ENCODE assay signal across 27 cellular contexts in the genomic region with DNA sequence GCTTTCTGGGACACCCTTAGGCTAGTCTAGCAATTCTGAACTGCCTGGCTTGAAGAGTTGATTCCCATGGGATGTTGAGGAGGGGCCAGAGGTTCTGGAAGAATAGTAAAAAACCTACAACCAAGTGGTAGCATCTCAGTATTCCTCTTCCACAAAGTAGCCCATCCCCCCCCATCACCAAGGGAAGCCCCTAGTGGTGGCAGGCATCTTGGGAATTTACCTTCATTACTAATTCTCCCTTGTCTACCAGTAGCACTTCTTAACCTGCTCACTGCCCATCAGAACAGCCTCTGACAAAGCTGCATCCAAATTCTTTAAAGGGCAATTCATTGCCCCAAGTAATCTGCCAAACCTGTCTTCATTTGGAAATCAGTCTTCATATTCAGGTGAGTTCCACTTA. TPM values are rescaled to one million over a fixed set of nuclear protein-coding genes. Genes with fewer than 3 reads are reported as not detected.
A peak's percentile ranks its signal among the peaks of the same experiment; 100 is the strongest.
DNase-seq lines count a peak whose midpoint lies in the region; ATAC-seq, FAIRE-seq and TF ChIP-seq lines count a peak whose summit lies in the region.
"Had no signal": no experiment of that assay in that cellular context is flagged by ENCODE, and none has a peak within 500 bp of the region (broad histone marks: within the 10 kb centered on the region; RNA-seq: fewer than 3 reads in every experiment).

No MANE protein-coding gene starts in this region.

- H3K36me3 ChIP-seq in Panc1 (ENCODE audit: control insufficient read depth, insufficient read depth, low read length), result peaks cover 13% of the 10 kb centered on the region; the same call in 1 of the 2 replicates
- H3K36me3 ChIP-seq: HAP-1 had no signal

- peak; percentile 57 for FAIRE-seq in GM12892 (lab: Jason Lieb, UNC)
- FAIRE-seq: islet of Langerhans, pancreas had no signal

- in situ Hi-C loops in Panc1 (cut with HindIII; ENCODE audit: low pct_unique_long_range_greater_than_20kb, low sequenced_read_pairs), result no loop called here

- intact Hi-C loops in Panc1 (cut with micrococcal nuclease; ENCODE audit: unreplicated experiment), result no loop called here
- intact Hi-C loops in dorsolateral prefrontal cortex (cut with DNase I), result loop anchor here (10.0 kb wide), 4 partner anchors 54 to 374 kb away; partner anchors contain the start of genes EVI2A (in 1 of the 2) and NF1 (in 1 of the 2)

- H3K27me3 ChIP-seq in Panc1 (ENCODE audit: control insufficient read depth, insufficient read depth, low read length), result no peaks in the 10 kb centered on the region
- H3K27me3 ChIP-seq in dorsolateral prefrontal cortex, result no peaks in the 10 kb centered on the region
- H3K27me3 ChIP-seq: pancreas, thyroid gland had no signal

- BruUV-seq in Panc1 (replicated peaks; lab: Mats Ljungman, UMichigan), result no TSS peak

- POLR2A ChIA-PET in Panc1 (lab: Charles Lee), result no interaction called here

- H3K9me3 ChIP-seq in Panc1 (ENCODE audit: control insufficient read depth, insufficient read depth, low read depth, low read length), result no peaks in the 10 kb centered on the region
- H3K9me3 ChIP-seq: HAP-1, pancreas, thyroid gland had no signal

- H3K4me3 ChIP-seq in Panc1 (ENCODE audit: low read depth in 2 of 2, low read length in 2 of 2) (no peak overlapping the region), fibroblast of the aortic adventitia (ENCODE audit: low read depth, low read length) (no peak overlapping the region), retinal pigment epithelial cell (ENCODE audit: low read length) (no peak overlapping the region), dorsolateral prefrontal cortex (no peak overlapping the region)
- H3K4me3 ChIP-seq: HAP-1, pancreas, SK-N-MC, thyroid gland had no signal

- no peaks in the 10 kb centered on the region for H3K4me1 ChIP-seq in Panc1 (ENCODE audit: control insufficient read depth, insufficient read depth, low read length)
- H3K4me1 ChIP-seq: pancreas, thyroid gland had no signal

- TF ChIP-seq CTCF in Panc1 (IDR thresholded peaks at IDR 0.05) (0 out of 2 replicates have a peak, but pooled peaks have one; percentile 10), fibroblast of the aortic adventitia (IDR thresholded peaks at IDR 0.05; ENCODE audit: insufficient read depth, low read length) (peak; percentile 15), retinal pigment epithelial cell (conservative IDR thresholded peaks at IDR 0.05; ENCODE audit: low read depth, low read length) (peak; percentile 14), dorsolateral prefrontal cortex (IDR thresholded peaks at IDR 0.05 in 54 of 56, conservative IDR thresholded peaks at IDR 0.05 in 2 of 56; ENCODE audit: low read depth in 1 of 56, partially characterized antibody in 56 of 56) (peak in 1 of 56 donors; percentile 6)

- ATAC-seq in Panc1, result no peak
- ATAC-seq in HG02588 (IDR thresholded peaks at IDR 0.05; ENCODE audit: unreplicated experiment), result no peak
- ATAC-seq: activated CD8-positive, alpha-beta memory T cell treated with anti-CD3 and anti-CD28 coated beads, Interleukin-2, amount 10 ng/mL, durations not matched to agents 7 days and 5 days; activated naive CD4-positive, alpha-beta T cell treated with anti-CD3 and anti-CD28 coated beads, Interleukin-2, amount 50 U/mL, for 72 hours; natural killer cell treated with Interleukin-12 subunit alpha and Interleukin-12 subunit beta and Interleukin-15 and Interleukin-18, amount 100 ng/mL, for 72 hours; pancreas; sciatic nerve; stimulated activated naive CD8-positive, alpha-beta T cell treated with anti-CD3 and anti-CD28 coated beads, Interleukin-15, amount 100 ng/mL, for 72 hours had no signal

- H3K27ac ChIP-seq in Panc1 (ENCODE audit: low read length), result no peak overlapping the region
- peak overlapping the region in 14 of 59 donors; percentile 2 to 83 (median 62) for H3K27ac ChIP-seq in dorsolateral prefrontal cortex
- H3K27ac ChIP-seq: epithelial cell of prostate, pancreas, SK-N-MC, thyroid gland had no signal

- DNase-seq in GM12892 (ENCODE audit: insufficient read length) (no peak), Panc1 (ENCODE audit: low read depth, low spot score) (no peak), fibroblast of the aortic adventitia (ENCODE audit: low read depth) (no peak), retinal pigment epithelial cell (ENCODE audit: low read depth) (no peak), dorsolateral prefrontal cortex (no peak)
- no peak for DNase-seq in activated CD8-positive, alpha-beta memory T cell treated with anti-CD3 and anti-CD28 coated beads, Interleukin-2, amount 50 U/mL, for 4 hours
- DNase-seq: activated CD4-positive, alpha-beta T cell treated with anti-CD3 and anti-CD28 coated beads, Interleukin-2, amount 10 ng/mL, durations not matched to agents 7 days and 5 days; activated CD8-positive, alpha-beta memory T cell treated with anti-CD3 and anti-CD28 coated beads, Interleukin-2, amount 10 ng/mL, durations not matched to agents 7 days and 5 days; anterior cingulate cortex; CD4-positive, alpha-beta memory T cell; central memory CD4-positive, alpha-beta T cell; foreskin fibroblast; GDM1; NCI-H1092; NCI-H187; pancreas; stimulated activated naive CD8-positive, alpha-beta T cell treated with anti-CD3 and anti-CD28 coated beads, Interleukin-15, amount 100 ng/mL, for 72 hours; T-helper 2 cell; thyroid gland had no signal

- CTCF ChIA-PET in Panc1 (lab: Charles Lee), result interaction anchor here (1.3 kb wide), 1 partner anchor 9 kb away, joined by 9 read pairs; no protein-coding TSS in a partner anchor

- no peak for TF ChIP-seq POLR2A in GM12892 (IDR thresholded peaks at IDR 0.05; ENCODE audit: low read depth, low read length)

RNA-seq across cellular contexts. Expression of gene RAB11FIP4, which starts 12.8 kb away (rescaled TPM):
- 3.0 TPM for polyA plus RNA-seq in GM12892 (2012; ENCODE audit: missing spikeins)
- total RNA-seq in Panc1 (2021; ENCODE audit: unreplicated experiment) (10.8 TPM), fibroblast of the aortic adventitia (ENCODE audit: low replicate concordance) (0.09 and 0.74 TPM in 2 replicates), dorsolateral prefrontal cortex (100 to 1,000 TPM; 123 to 242 (median 175) TPM)
- 9.7 TPM for polyA plus RNA-seq in Panc1 (2012; ENCODE audit: insufficient read length)

RNA-seq across cellular contexts. Expression of gene EVI2A, which starts 57.2 kb away (rescaled TPM):
- 35.4 TPM for polyA plus RNA-seq in GM12892 (2012; ENCODE audit: missing spikeins)
- total RNA-seq in Panc1 (2021; ENCODE audit: unreplicated experiment), result not detected
- polyA plus RNA-seq in Panc1 (2012; ENCODE audit: insufficient read length), result not detected
- total RNA-seq in fibroblast of the aortic adventitia (ENCODE audit: low replicate concordance), result 9.9 and 11.0 TPM in 2 replicates
- 100 to 1,000 TPM in 14 of 120 experiments, 10 to 100 TPM in 104, 1 to 10 TPM in 2; 7.6 to 203 (median 47.5) TPM for total RNA-seq in dorsolateral prefrontal cortex
